In genomic region chr13:46860734-46861133, GRCh38 we compare ENCODE assay signal across 22 cellular contexts. TPM values are rescaled to one million over a fixed set of nuclear protein-coding genes. Genes with fewer than 3 reads are reported as not detected.
DNase-seq lines count a peak whose midpoint lies in the region; ATAC-seq, FAIRE-seq and TF ChIP-seq lines count a peak whose summit lies in the region.
"Had no signal": no experiment of that assay in that cellular context is flagged by ENCODE, and none has a peak within 500 bp of the region (broad histone marks: within the 10 kb centered on the region; RNA-seq: fewer than 3 reads in every experiment).

No MANE protein-coding gene starts in this region.

- peak; percentile 21 for FAIRE-seq in GM18507 (lab: Jason Lieb, UNC)
- FAIRE-seq: A549, G401.6, GM12892, H1, HepG2, HTR-8/SVneo had no signal

- DNase-seq in AG10803 (ENCODE audit: low read depth) (peak; percentile 27), GM18507 (ENCODE audit: extremely low spot score, insufficient read length, low read depth) (no peak), fibroblast of gingiva (ENCODE audit: low read depth) (peak; percentile 9), DMS114 treated with DMSO at 0.1 percent for 48 hours (lab: John Stamatoyannopoulos, UW; ENCODE audit: unreplicated experiment) (no peak), ascending aorta (ENCODE audit: low spot score in 2 of 2) (no peak), NCI-H526 (lab: John Stamatoyannopoulos, UW) (no peak)
- DNase-seq in activated CD4-positive, alpha-beta T cell treated with anti-CD3 and anti-CD28 coated beads, Interleukin-2, amount 50 U/mL, for 1 hour, result no peak
- DNase-seq: C1 segment of cervical spinal cord; CD4-positive, CD25-positive, alpha-beta regulatory T cell; CD8-positive, alpha-beta memory T cell; COR-L47; DMS 273 treated with DMSO at 0.1 percent for 48 hours; H9 had no signal

- no peaks in the 10 kb centered on the region for H3K36me3 ChIP-seq in ascending aorta

- no peak overlapping the region for H3K27ac ChIP-seq in ascending aorta
- H3K27ac ChIP-seq: 22Rv1, A549 had no signal

- H3K4me3 ChIP-seq in AG10803 (ENCODE audit: low read length) (no peak overlapping the region), ascending aorta (no peak overlapping the region)
- H3K4me3 ChIP-seq: A549 had no signal

- intact Hi-C loops in ascending aorta (cut with DNase I), result no loop called here

- no peak for TF ChIP-seq CTCF in AG10803 (conservative IDR thresholded peaks at IDR 0.05; ENCODE audit: low read length)
- no peak for TF ChIP-seq CTCF in ascending aorta (IDR thresholded peaks at IDR 0.05)

- H3K4me1 ChIP-seq in ascending aorta, result no peaks in the 10 kb centered on the region
- H3K4me1 ChIP-seq: A549 had no signal

- H3K27me3 ChIP-seq in ascending aorta, result no peaks in the 10 kb centered on the region

- ATAC-seq in SK-N-SH treated with all-trans-retinoic acid at 6 μM for 48 hours, result peak; percentile 75
- ATAC-seq: A549, HepG2 had no signal

- no peaks in the 10 kb centered on the region for H3K9me3 ChIP-seq in ascending aorta
- H3K9me3 ChIP-seq: A549 had no signal

TF ChIP-seq in SK-N-SH treated with all-trans-retinoic acid at 6 μM for 48 hours, 23 proteins besides CTCF, POLR2A, EP300 and RAD21:
- peak; percentile 7; the same call in 1 of the 2 replicates for TF ChIP-seq ISL1 (CRISPR knock-in tag; IDR thresholded peaks at IDR 0.05)
- no peak for TF ChIP-seq PATZ1 (CRISPR knock-in tag; IDR thresholded peaks at IDR 0.05; ENCODE audit: borderline replicate concordance)
- TF ChIP-seq ESRRG (CRISPR knock-in tag; IDR thresholded peaks at IDR 0.05), result no peak
- TF ChIP-seq TSHZ2 (CRISPR knock-in tag; IDR thresholded peaks at IDR 0.05), result 0 out of 2 replicates have a peak, but pooled peaks have one; percentile 43
- TF ChIP-seq CREB5 (CRISPR knock-in tag; IDR thresholded peaks at IDR 0.05; ENCODE audit: low read depth), result no peak
- TF ChIP-seq TCF4 (CRISPR knock-in tag; IDR thresholded peaks at IDR 0.05; ENCODE audit: borderline replicate concordance), result peak; percentile 55
TF ChIP-seq in SK-N-SH treated with all-trans-retinoic acid at 6 μM for 48 hours: peak in this region for 3.

RNA-seq across cellular contexts. Expression of gene HTR2A, which starts 36.1 kb away (rescaled TPM):
- total RNA-seq in ascending aorta, result not detected
- total RNA-seq: B cell; CD4-positive, CD25-positive, alpha-beta regulatory T cell; CD8-positive, alpha-beta memory T cell; H1; H9; HepG2 had no signal

Comparison
In these comparisons a context has a peak if more than half of its experiments do, and no peak if none do; other contexts are left out.
1. DNase-seq: peak in AG10803 (single experiment) and fibroblast of gingiva (single experiment); none in GM18507 (single experiment), DMS114 treated with DMSO at 0.1 percent for 48 hours (single experiment), ascending aorta (0 of 2), NCI-H526 (0 of 2) and activated CD4-positive, alpha-beta T cell treated with anti-CD3 and anti-CD28 coated beads, Interleukin-2, amount 50 U/mL, for 1 hour (single experiment).